ENCODE assay signal across 17 cellular contexts in the genomic region with DNA sequence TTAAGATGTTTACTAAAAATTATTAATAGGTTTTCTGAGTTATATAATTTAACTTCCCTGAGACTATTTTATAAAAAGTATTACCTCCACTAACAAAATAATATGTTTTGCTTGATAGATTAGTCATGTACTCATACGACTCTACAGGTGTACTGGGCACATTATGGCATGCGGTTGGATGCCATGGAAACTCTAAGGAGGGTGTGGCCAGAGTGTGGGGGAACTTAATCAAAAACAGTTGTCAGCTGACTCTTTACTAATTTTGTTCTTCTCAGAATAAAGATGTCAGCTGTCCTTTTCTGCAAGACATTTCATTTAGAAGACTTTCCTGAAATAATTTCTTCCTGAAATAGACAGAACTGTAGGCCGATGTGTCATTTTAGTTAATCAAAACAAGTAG.
DNase-seq lines count a peak whose midpoint lies in the region; FAIRE-seq lines count a peak whose summit lies in the region.
"Had no signal": no experiment of that assay in that cellular context is flagged by ENCODE, and none has a peak within 500 bp of the region (broad histone marks: within the 10 kb centered on the region; RNA-seq: fewer than 3 reads in every experiment).

No MANE protein-coding gene starts in this region.

- no peaks in the 10 kb centered on the region for H3K79me2 ChIP-seq in trophoblast cell (ENCODE audit: control insufficient read depth, insufficient read depth, low read length, poor library complexity)

- H2BK120ac ChIP-seq in trophoblast cell (ENCODE audit: insufficient read depth, low read length, poor library complexity): no peak overlapping the region

- H4K8ac ChIP-seq in trophoblast cell (ENCODE audit: low read depth, low read length): no peak overlapping the region

- no peaks in the 10 kb centered on the region for H3K36me3 ChIP-seq in trophoblast cell (ENCODE audit: control insufficient read depth in 1 of 2, insufficient read depth in 2 of 2, low read length in 2 of 2)
- H3K36me3 ChIP-seq: tibial nerve had no signal

- H4K12ac ChIP-seq in trophoblast cell (ENCODE audit: low read depth, low read length): no peak overlapping the region

- H3K9me3 ChIP-seq in trophoblast cell (ENCODE audit: insufficient read depth, low read depth, low read length): no peaks in the 10 kb centered on the region
- H3K9me3 ChIP-seq: tibial nerve had no signal

- peak; percentile 35 for FAIRE-seq in GM19239 (lab: Jason Lieb, UNC)

- no peak overlapping the region for H3K9ac ChIP-seq in trophoblast cell (ENCODE audit: low read length)

- H2BK5ac ChIP-seq in trophoblast cell (ENCODE audit: low read depth, low read length, poor library complexity): no peak overlapping the region

- no peak overlapping the region for H3K23ac ChIP-seq in trophoblast cell (ENCODE audit: low read length)

- WGBS in trophoblast cell (ENCODE audit: extremely low coverage, insufficient coverage, insufficient read length): no CpG with 5 or more reads among the region's 3 CpGs

- no peak overlapping the region for H3K4ac ChIP-seq in trophoblast cell (ENCODE audit: low read depth, low read length)

- no peak overlapping the region for H3K18ac ChIP-seq in trophoblast cell (ENCODE audit: low read length)

- no peak overlapping the region for H3K4me2 ChIP-seq in trophoblast cell (ENCODE audit: low read length)

- H3K14ac ChIP-seq in trophoblast cell (ENCODE audit: low read length): no peak overlapping the region

- H2BK12ac ChIP-seq in trophoblast cell (ENCODE audit: low read length): no peak overlapping the region

- H4K91ac ChIP-seq in trophoblast cell (ENCODE audit: low read depth, low read length): no peak overlapping the region

- no peak overlapping the region for H2AK5ac ChIP-seq in trophoblast cell (ENCODE audit: low read length)

- no peaks in the 10 kb centered on the region for H3K27me3 ChIP-seq in trophoblast cell (ENCODE audit: insufficient read depth, low read length)
- H3K27me3 ChIP-seq: tibial nerve had no signal

- H3K27ac ChIP-seq in trophoblast cell (ENCODE audit: low read depth, low read length): no peak overlapping the region
- H3K27ac ChIP-seq: tibial nerve had no signal

- intact Hi-C loops in head of caudate nucleus (cut with DNase I): loop anchor here (5.0 kb wide), 1 partner anchor 236 kb away; no protein-coding TSS in a partner anchor

- H3K4me1 ChIP-seq in trophoblast cell (ENCODE audit: control insufficient read depth in 1 of 2, insufficient read depth in 2 of 2, low read length in 2 of 2): no peaks in the 10 kb centered on the region
- H3K4me1 ChIP-seq: tibial nerve had no signal

- no peak overlapping the region for H2AFZ ChIP-seq in trophoblast cell (ENCODE audit: insufficient read depth, low read length, poor library complexity)

- no peaks in the 10 kb centered on the region for H3K79me1 ChIP-seq in trophoblast cell (ENCODE audit: low read length)

- peak; percentile 34 for DNase-seq in NCI-H146 (lab: John Stamatoyannopoulos, UW)
- DNase-seq in NCI-H146 treated with DMSO at 0.1 percent for 48 hours (lab: John Stamatoyannopoulos, UW; ENCODE audit: unreplicated experiment): no peak
- no peak for DNase-seq in GM19239 (ENCODE audit: insufficient read length, low spot score)
- DNase-seq in NCI-H526 treated with DMSO at 0.1 percent for 48 hours (lab: John Stamatoyannopoulos, UW): peak; percentile 58
- peak in 37 of 42 donors; percentile 29 to 83 (median 59) for DNase-seq in head of caudate nucleus
- no peak for DNase-seq in trophoblast cell
- DNase-seq in ecto neural progenitor cell (ENCODE audit: low spot score): no peak
- no peak for DNase-seq in DMS79 (lab: John Stamatoyannopoulos, UW)
- DNase-seq: activated T-cell treated with anti-CD3 and anti-CD28 coated beads for 4 hours; effector CD4-positive, alpha-beta T cell; HFFc6; hippocampal formation; Karpas-422; NCI-H1694; NCI-H510A; T-helper 1 cell had no signal

- no peak overlapping the region for H3K4me3 ChIP-seq in trophoblast cell (ENCODE audit: low read depth, low read length)
- H3K4me3 ChIP-seq: tibial nerve had no signal

Comparison
In these comparisons a context has a peak if more than half of its experiments do, and no peak if none do; other contexts are left out.
1. DNase-seq: peak in NCI-H146 (single experiment), NCI-H526 treated with DMSO at 0.1 percent for 48 hours (single experiment) and head of caudate nucleus (37 of 42); none in NCI-H146 treated with DMSO at 0.1 percent for 48 hours (single experiment), GM19239 (single experiment), trophoblast cell (0 of 2), ecto neural progenitor cell (single experiment) and DMS79 (single experiment).